ENCODE assay signal across 8 cellular contexts in genomic region chr7:107890962-107891618, GRCh38. TPM values are rescaled to one million over a fixed set of nuclear protein-coding genes. Genes with fewer than 3 reads are reported as not detected.
DNase-seq lines count a peak whose midpoint lies in the region; ATAC-seq and TF ChIP-seq lines count a peak whose summit lies in the region.

Gene DLD (plus strand): TSS chr7:107891183. CDS start chr7:107891251, 68 bp downstream.

- H3K27me3 ChIP-seq in right atrium auricular region (no peaks in the 10 kb centered on the region), vagina (no peaks in the 10 kb centered on the region)

- peak in 1 of 2 donors; percentile 80 for TF ChIP-seq POLR2A in vagina (IDR thresholded peaks at IDR 0.05)

- DNase-seq in GM13977 (ENCODE audit: low spot score): peak; percentile 95
- peak; percentile 86 for DNase-seq in NCI-H1694 treated with DMSO at 0.1 percent for 48 hours (lab: John Stamatoyannopoulos, UW)
- DNase-seq in T-helper 2 cell: peak; percentile 87 to 97 (median 90)
- DNase-seq in right atrium auricular region (ENCODE audit: low spot score): peak; percentile 98
- peak; percentile 94 for DNase-seq in putamen (ENCODE audit: low spot score)
- peak in 1 of 2 donors; percentile 96 for DNase-seq in vagina (ENCODE audit: extremely low spot score in 2 of 2)

- TF ChIP-seq CTCF in GM13977 (IDR thresholded peaks at IDR 0.05; ENCODE audit: extremely low read depth, insufficient read depth, missing control alignments) (no peak), right atrium auricular region (IDR thresholded peaks at IDR 0.05) (no peak), vagina (IDR thresholded peaks at IDR 0.05) (no peak)

- intact Hi-C loops in vagina (cut with DNase I): no loop called here

- H3K4me3 ChIP-seq in right atrium auricular region: peak within 1 kb of the TSS; percentile 55 to 80
- H3K4me3 ChIP-seq in vagina: peak within 1 kb of the TSS; percentile 64 to 76

- H3K36me3 ChIP-seq in right atrium auricular region: peaks cover 9% of the 10 kb centered on the region
- no peaks in the 10 kb centered on the region for H3K36me3 ChIP-seq in vagina

- in situ Hi-C loops in GM13977 (cut with MboI; ENCODE audit: low pct_unique_long_range_greater_than_20kb, low sequenced_read_pairs, unreplicated experiment): no loop called here

- H3K4me1 ChIP-seq in right atrium auricular region (peaks cover 0 to 30% of the 10 kb centered on the region in 2 donors), vagina (peaks cover 33% of the 10 kb centered on the region)

- peak; percentile 97 for ATAC-seq in HG02884 (IDR thresholded peaks at IDR 0.05; ENCODE audit: unreplicated experiment)

- H3K27ac ChIP-seq in angular gyrus (ENCODE audit: low read depth, low read length) (peak within 1 kb of the TSS; percentile 83), right atrium auricular region (peak within 1 kb of the TSS; percentile 92 to 99), vagina (peak within 1 kb of the TSS; percentile 93)

- H3K9me3 ChIP-seq in right atrium auricular region: no peaks in the 10 kb centered on the region
- no peaks in the 10 kb centered on the region for H3K9me3 ChIP-seq in vagina

RNA-seq across cellular contexts. Expression of gene DLD, which starts in this region (rescaled TPM):
- total RNA-seq in right atrium auricular region (100 to 1,000 TPM in 1 of 2 donors, 10 to 100 TPM in 1; 52.9 to 153 TPM), vagina (67.8 TPM)
